In the genomic region with DNA sequence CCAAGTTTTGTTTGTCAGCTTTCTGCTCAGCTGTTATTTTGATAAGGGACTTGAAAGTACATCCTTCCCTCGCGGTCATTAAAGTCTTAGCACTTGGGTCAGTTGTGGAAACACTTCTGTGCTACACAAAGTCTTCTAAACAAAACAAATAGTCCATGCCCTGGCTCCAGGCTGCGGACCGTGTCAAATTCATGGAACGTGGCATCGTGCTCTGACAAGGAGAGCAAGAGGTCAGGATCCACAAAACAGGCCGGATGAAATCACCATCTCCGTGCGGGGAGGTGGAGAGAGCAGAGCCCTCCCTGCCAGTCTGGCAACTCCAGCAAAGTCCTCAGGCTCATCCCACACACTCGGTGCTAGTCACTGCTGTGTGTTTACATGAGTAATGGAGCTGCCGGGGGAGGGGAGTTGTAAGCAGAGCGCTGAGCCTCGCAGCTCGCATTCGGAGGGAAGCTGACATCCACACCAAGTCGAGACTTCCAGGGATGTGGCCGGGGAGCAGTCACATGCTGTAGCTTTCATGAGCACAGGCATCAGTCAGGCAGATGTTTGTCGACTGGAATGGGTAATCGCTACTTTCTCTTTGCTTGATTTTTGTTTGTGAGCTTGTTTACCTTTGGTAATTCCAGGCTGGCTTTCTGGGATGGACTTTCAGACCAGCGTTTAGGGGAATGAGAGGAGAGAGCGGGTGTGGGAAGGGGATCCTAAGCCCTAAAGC, we compare ENCODE assay signal across 1 cellular context.
TF ChIP-seq lines count a peak whose summit lies in the region.

No MANE protein-coding gene starts in this region.

TF ChIP-seq in GM23338, 12 proteins besides CTCF, POLR2A, EP300 and RAD21 (continued from another document):
- TF ChIP-seq, protein P1, sequence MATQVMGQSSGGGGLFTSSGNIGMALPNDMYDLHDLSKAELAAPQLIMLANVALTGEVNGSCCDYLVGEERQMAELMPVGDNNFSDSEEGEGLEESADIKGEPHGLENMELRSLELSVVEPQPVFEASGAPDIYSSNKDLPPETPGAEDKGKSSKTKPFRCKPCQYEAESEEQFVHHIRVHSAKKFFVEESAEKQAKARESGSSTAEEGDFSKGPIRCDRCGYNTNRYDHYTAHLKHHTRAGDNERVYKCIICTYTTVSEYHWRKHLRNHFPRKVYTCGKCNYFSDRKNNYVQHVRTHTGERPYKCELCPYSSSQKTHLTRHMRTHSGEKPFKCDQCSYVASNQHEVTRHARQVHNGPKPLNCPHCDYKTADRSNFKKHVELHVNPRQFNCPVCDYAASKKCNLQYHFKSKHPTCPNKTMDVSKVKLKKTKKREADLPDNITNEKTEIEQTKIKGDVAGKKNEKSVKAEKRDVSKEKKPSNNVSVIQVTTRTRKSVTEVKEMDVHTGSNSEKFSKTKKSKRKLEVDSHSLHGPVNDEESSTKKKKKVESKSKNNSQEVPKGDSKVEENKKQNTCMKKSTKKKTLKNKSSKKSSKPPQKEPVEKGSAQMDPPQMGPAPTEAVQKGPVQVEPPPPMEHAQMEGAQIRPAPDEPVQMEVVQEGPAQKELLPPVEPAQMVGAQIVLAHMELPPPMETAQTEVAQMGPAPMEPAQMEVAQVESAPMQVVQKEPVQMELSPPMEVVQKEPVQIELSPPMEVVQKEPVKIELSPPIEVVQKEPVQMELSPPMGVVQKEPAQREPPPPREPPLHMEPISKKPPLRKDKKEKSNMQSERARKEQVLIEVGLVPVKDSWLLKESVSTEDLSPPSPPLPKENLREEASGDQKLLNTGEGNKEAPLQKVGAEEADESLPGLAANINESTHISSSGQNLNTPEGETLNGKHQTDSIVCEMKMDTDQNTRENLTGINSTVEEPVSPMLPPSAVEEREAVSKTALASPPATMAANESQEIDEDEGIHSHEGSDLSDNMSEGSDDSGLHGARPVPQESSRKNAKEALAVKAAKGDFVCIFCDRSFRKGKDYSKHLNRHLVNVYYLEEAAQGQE (IDR thresholded peaks at IDR 0.05; ENCODE audit: unreplicated experiment), result no peak
- TF ChIP-seq CREB1 (CRISPR knock-in tag; IDR thresholded peaks at IDR 0.05; ENCODE audit: low read depth) (no peak), STAT1 (IDR thresholded peaks at IDR 0.05; ENCODE audit: unreplicated experiment) (no peak), POLR2AphosphoS5 (IDR thresholded peaks at IDR 0.05; ENCODE audit: low read depth) (no peak), EZH2phosphoT487 (IDR thresholded peaks at IDR 0.05; ENCODE audit: unreplicated experiment) (no peak), ETS1 (IDR thresholded peaks at IDR 0.05) (no peak), JUNB (IDR thresholded peaks at IDR 0.05; ENCODE audit: unreplicated experiment) (no peak), EZH2 (IDR thresholded peaks at IDR 0.05; ENCODE audit: low read depth, unreplicated experiment) (no peak), ZNF331 (CRISPR knock-in tag; IDR thresholded peaks at IDR 0.05; ENCODE audit: low read depth) (no peak)
